Comparison of ENCODE assay signal across 16 cellular contexts in genomic region chr11:114072978-114073377, GRCh38. TPM values are rescaled to one million over a fixed set of nuclear protein-coding genes. Genes with fewer than 3 reads are reported as not detected.
DNase-seq lines count a peak whose midpoint lies in the region; ATAC-seq and TF ChIP-seq lines count a peak whose summit lies in the region.
"Had no signal": no experiment of that assay in that cellular context is flagged by ENCODE, and none has a peak within 500 bp of the region (broad histone marks: within the 10 kb centered on the region; RNA-seq: fewer than 3 reads in every experiment).

No MANE protein-coding gene starts in this region.

- H3K36me3 Mint-ChIP-seq in CD4-positive, alpha-beta T cell (ENCODE audit: low read depth), result no peaks in the 10 kb centered on the region
- H3K36me3 Mint-ChIP-seq in activated naive CD8-positive, alpha-beta T cell, result no peaks in the 10 kb centered on the region

- H3K4me3 ChIP-seq in A673 (ENCODE audit: low read depth, low read length, poor library complexity, severe bottlenecking), result no peak overlapping the region
- H3K4me3 ChIP-seq in prostate gland, result no peak overlapping the region
- H3K4me3 ChIP-seq in osteoblast (ENCODE audit: insufficient read depth, low read length), result no peak overlapping the region
- H3K4me3 ChIP-seq: body of pancreas had no signal

- H3K9me3 ChIP-seq in A673 (ENCODE audit: low read depth, low read length, poor library complexity, severe bottlenecking) (no peaks in the 10 kb centered on the region), prostate gland (no peaks in the 10 kb centered on the region), osteoblast (ENCODE audit: low read depth, low read length) (no peaks in the 10 kb centered on the region)
- H3K9me3 ChIP-seq in CD4-positive, alpha-beta T cell (ENCODE audit: control insufficient read depth, low read length), result no peaks in the 10 kb centered on the region
- H3K9me3 ChIP-seq: body of pancreas, vagina had no signal

- H3K27me3 ChIP-seq in A673 (replicated peaks; ENCODE audit: insufficient read depth, low read depth, low read length, poor library complexity), result no peaks in the 10 kb centered on the region
- no peaks in the 10 kb centered on the region for H3K27me3 ChIP-seq in CD4-positive, alpha-beta T cell (ENCODE audit: control insufficient read depth, insufficient read depth, low read length)
- H3K27me3 ChIP-seq in prostate gland (replicated peaks; ENCODE audit: insufficient read depth), result no peaks in the 10 kb centered on the region
- H3K27me3 ChIP-seq in osteoblast (ENCODE audit: insufficient read depth, low read length), result peaks cover 12% of the 10 kb centered on the region
- H3K27me3 ChIP-seq: body of pancreas, vagina had no signal

- H3K36me3 ChIP-seq in A673 (ENCODE audit: insufficient read depth, low read length, poor library complexity, severe bottlenecking) (no peaks in the 10 kb centered on the region), prostate gland (peaks cover 9 to 13% of the 10 kb centered on the region in 2 donors), osteoblast (ENCODE audit: insufficient read depth, low read length) (no peaks in the 10 kb centered on the region)

- WGBS in prostate gland, result 94% methylated on average over 4 of the region's 4 CpGs

- no peak overlapping the region for H3K4me2 ChIP-seq in osteoblast (ENCODE audit: insufficient read depth, low read length)

- DNase-seq in A673 (ENCODE audit: low spot score) (no peak), prostate gland (ENCODE audit: low spot score) (no peak), HPDE6-E6E7 (ENCODE audit: extremely low spot score) (no peak), osteoblast (ENCODE audit: insufficient read length, low spot score, missing footprints) (no peak), cortex of kidney (lab: John Stamatoyannopoulos, UW) (no peak)
- no peak for DNase-seq in CD4-positive, alpha-beta T cell
- DNase-seq: body of pancreas; GOT3; mammary epithelial cell; NCI-H1930; NCI-H526; stimulated activated CD4-positive, alpha-beta T cell treated with anti-CD3 and anti-CD28 coated beads, Interleukin-4, amount 100 ng/mL, for 1 hour had no signal

- H3K27me3 Mint-ChIP-seq in CD4-positive, alpha-beta T cell, result no peaks in the 10 kb centered on the region
- H3K27me3 Mint-ChIP-seq in activated naive CD8-positive, alpha-beta T cell, result peaks cover 2% of the 10 kb centered on the region

- intact Hi-C loops in A673 (cut with micrococcal nuclease; ENCODE audit: unreplicated experiment) (no loop called here), prostate gland (cut with DNase I) (no loop called here)
- intact Hi-C loops in CD4-positive, alpha-beta T cell (cut with DNase I, micrococcal nuclease), result loop anchor here in 1 of 2 experiments (1.0 kb wide), 1 partner anchor 14 kb away; the partner anchor contains the start of gene ZBTB16

- H3K4me3 Mint-ChIP-seq in CD4-positive, alpha-beta T cell, result no peak overlapping the region
- H3K4me3 Mint-ChIP-seq in activated naive CD8-positive, alpha-beta T cell, result peak overlapping the region; percentile 32
- H3K4me3 Mint-ChIP-seq: CD14-positive monocyte had no signal

- no peak overlapping the region for H2AFZ ChIP-seq in osteoblast (ENCODE audit: low read length)

- POLR2A ChIA-PET in A673 (lab: Charles Lee; ENCODE audit: low non-redundant PET), result no interaction called here
- POLR2A ChIA-PET in CD4-positive, alpha-beta T cell (lab: Charles Lee), result interaction anchor here (1.7 kb wide), 1 partner anchor 15 kb away, joined by 4 read pairs; no protein-coding TSS in a partner anchor

- no peak for TF ChIP-seq CTCF in A673 (conservative IDR thresholded peaks at IDR 0.05; ENCODE audit: low read depth, low read length)
- no peak for TF ChIP-seq CTCF in CD4-positive, alpha-beta T cell (IDR thresholded peaks at IDR 0.05)
- TF ChIP-seq CTCF in prostate gland (IDR thresholded peaks at IDR 0.05), result no peak
- TF ChIP-seq CTCF in osteoblast (IDR thresholded peaks at IDR 0.05; ENCODE audit: extremely low read depth, low read depth, low read length), result no peak

- no peaks in the 10 kb centered on the region for H3K9me3 Mint-ChIP-seq in CD4-positive, alpha-beta T cell
- H3K9me3 Mint-ChIP-seq in activated naive CD8-positive, alpha-beta T cell (ENCODE audit: low read depth), result no peaks in the 10 kb centered on the region

- CTCF ChIA-PET in A673 (lab: Charles Lee), result interaction anchor here (0.6 kb wide), 1 partner anchor 33 kb away, joined by 5 read pairs; no protein-coding TSS in a partner anchor
- CTCF ChIA-PET in CD4-positive, alpha-beta T cell (lab: Charles Lee), result no interaction called here

- no TSS peak for BruUV-seq in A673 (replicated peaks; lab: Mats Ljungman, UMichigan)

- peak overlapping the region; percentile 66 for H3K27ac Mint-ChIP-seq in CD4-positive, alpha-beta T cell
- peak overlapping the region; percentile 64 for H3K27ac Mint-ChIP-seq in activated naive CD8-positive, alpha-beta T cell
- H3K27ac Mint-ChIP-seq: CD14-positive monocyte had no signal

- no peak for TF ChIP-seq POLR2A in prostate gland (IDR thresholded peaks at IDR 0.05)

- H3K79me2 ChIP-seq in osteoblast (ENCODE audit: insufficient read depth, low read length), result no peaks in the 10 kb centered on the region

- peak overlapping the region; percentile 25 for H3K27ac ChIP-seq in A673 (ENCODE audit: low read depth, low read length, poor library complexity, severe bottlenecking)
- no peak overlapping the region for H3K27ac ChIP-seq in CD4-positive, alpha-beta T cell (ENCODE audit: low read depth, low read length)
- H3K27ac ChIP-seq in prostate gland, result peak overlapping the region; percentile 30 to 69
- H3K27ac ChIP-seq in osteoblast (ENCODE audit: low read depth, low read length), result no peak overlapping the region
- H3K27ac ChIP-seq: body of pancreas had no signal

- no peaks in the 10 kb centered on the region for H4K20me1 ChIP-seq in osteoblast (ENCODE audit: insufficient read depth, low read length)

- no peak for ATAC-seq in CD4-positive, alpha-beta T cell (ENCODE audit: poor library complexity)
- ATAC-seq: Panc1 had no signal

- H3K4me1 Mint-ChIP-seq in CD4-positive, alpha-beta T cell (ENCODE audit: low read depth), result peaks cover 41% of the 10 kb centered on the region
- peaks cover 42% of the 10 kb centered on the region for H3K4me1 Mint-ChIP-seq in activated naive CD8-positive, alpha-beta T cell (ENCODE audit: low read depth)

- H3K4me1 ChIP-seq in A673 (ENCODE audit: insufficient read depth, low read length, poor library complexity, severe bottlenecking) (peaks cover 55% of the 10 kb centered on the region), prostate gland (replicated peaks) (peaks cover 35% of the 10 kb centered on the region), osteoblast (ENCODE audit: insufficient read depth, low read length) (no peaks in the 10 kb centered on the region)

RNA-seq across cellular contexts. Expression of gene ZBTB16, which starts 13.5 kb away (rescaled TPM):
- total RNA-seq in A673 (2021), result 12.0 and 14.1 TPM in 2 replicates
- 10 to 100 TPM; 19.1 to 20.6 TPM for total RNA-seq in CD4-positive, alpha-beta T cell
- total RNA-seq in prostate gland, result 100 to 1,000 TPM; 171 to 230 TPM
- total RNA-seq in osteoblast, result under 0.01 TPM in 1 of 2 replicates, not detected in the other

Comparison
In these comparisons a context has a peak if more than half of its experiments do, and no peak if none do; other contexts are left out.
1. H3K27ac ChIP-seq: peak in A673 (single experiment) and prostate gland (2 of 2); none in CD4-positive, alpha-beta T cell (single experiment) and osteoblast (single experiment).
2. RNA of gene ZBTB16, which starts 13.5 kb away (total RNA-seq): 171 to 230 TPM in prostate gland, 19.1 to 20.6 TPM in CD4-positive, alpha-beta T cell and 12.0 to 14.1 TPM in A673; under 0.01 TPM in osteoblast; every median in the first group is over 10 times any median in the second.